ENCODE assay signal across 1 cellular context in the genomic region with DNA sequence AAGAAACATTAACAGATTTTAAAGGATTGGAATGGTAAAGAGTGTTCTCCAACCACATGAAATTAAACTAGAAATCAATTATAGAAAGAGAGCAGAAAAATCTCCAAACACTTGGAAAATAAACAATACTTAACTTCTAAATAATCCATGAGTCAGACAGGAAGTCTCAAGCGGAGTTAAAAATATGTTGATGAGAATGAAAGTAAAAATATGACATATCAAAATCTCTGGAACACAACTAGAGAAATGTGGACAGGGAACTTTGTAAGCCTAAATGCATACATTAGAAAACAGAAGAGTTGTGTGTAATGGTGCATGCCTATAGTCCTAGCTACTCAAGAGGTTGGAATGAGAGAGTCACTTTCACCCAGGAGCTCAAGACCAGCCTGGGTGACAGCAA.
TF ChIP-seq lines count a peak whose summit lies in the region.

No MANE protein-coding gene starts in this region.

TF ChIP-seq in IMR-90, 13 proteins besides CTCF, POLR2A, EP300 and RAD21:
- TF ChIP-seq FOS (IDR thresholded peaks at IDR 0.05; ENCODE audit: low read depth, low read length) (no peak), RCOR1 (IDR thresholded peaks at IDR 0.05; ENCODE audit: insufficient replicate concordance, low read length) (no peak), MAFK (IDR thresholded peaks at IDR 0.05; ENCODE audit: low read depth, low read length) (no peak)
